In the genomic region with DNA sequence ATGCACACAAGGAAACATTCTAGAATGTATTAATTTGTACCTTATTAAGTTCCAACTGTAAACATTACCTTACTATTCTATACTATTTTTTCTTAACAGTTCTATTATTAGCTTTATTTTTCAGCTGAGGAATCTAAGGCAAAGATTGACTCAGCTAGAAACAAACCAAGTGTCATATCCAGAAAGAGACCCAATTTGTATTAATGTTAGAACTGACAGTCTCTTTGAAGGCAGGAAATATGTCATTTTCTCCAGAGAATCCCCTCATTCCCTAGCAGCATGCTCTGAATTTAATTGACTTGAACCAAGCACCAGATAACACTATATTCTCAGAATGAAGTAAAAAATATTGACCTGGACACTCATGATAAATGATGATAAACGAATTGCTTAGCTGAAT, we compare ENCODE assay signal across 36 cellular contexts.
"Had no signal": no experiment of that assay in that cellular context is flagged by ENCODE, and none has a peak within 500 bp of the region (broad histone marks: within the 10 kb centered on the region; RNA-seq: fewer than 3 reads in every experiment).

No MANE protein-coding gene starts in this region.

- H3K9me3 ChIP-seq: MG63 had no signal

- H3K36me3 ChIP-seq: MG63 had no signal

- H3K27me3 ChIP-seq: MG63 had no signal

- H3K4me3 ChIP-seq: MG63 had no signal

- DNase-seq: Karpas-422, Kasumi-1, MG63, MM.1S, MV-4-11, NCI-H1048, NCI-H1092, NCI-H1092 treated with DMSO at 0.1 percent for 48 hours, NCI-H1105, NCI-H1105 treated with DMSO at 0.1 percent for 48 hours, NCI-H1417, NCI-H1417 treated with DMSO at 0.1 percent for 48 hours, NCI-H1436, NCI-H1436 treated with DMSO at 0.1 percent for 48 hours, NCI-H146, NCI-H1694, NCI-H1694 treated with DMSO at 0.1 percent for 48 hours, NCI-H187, NCI-H187 treated with DMSO at 0.1 percent for 48 hours, NCI-H1930, NCI-H2029, NCI-H2029 treated with DMSO at 0.1 percent for 48 hours, NCI-H2081, NCI-H2081 treated with DMSO at 0.1 percent for 48 hours, NCI-H2107, NCI-H2171, NCI-H2171 treated with DMSO at 0.1 percent for 48 hours, NCI-H2227 treated with DMSO at 0.1 percent for 48 hours, NCI-H226, NCI-H345, NCI-H446, NCI-H446 treated with DMSO at 0.1 percent for 48 hours, NCI-H510A, NCI-H510A treated with DMSO at 0.1 percent for 48 hours, NCI-H524, NCI-H524 treated with DMSO at 0.1 percent for 48 hours had no signal
